ENCODE assay signal across 19 cellular contexts in the genomic region with DNA sequence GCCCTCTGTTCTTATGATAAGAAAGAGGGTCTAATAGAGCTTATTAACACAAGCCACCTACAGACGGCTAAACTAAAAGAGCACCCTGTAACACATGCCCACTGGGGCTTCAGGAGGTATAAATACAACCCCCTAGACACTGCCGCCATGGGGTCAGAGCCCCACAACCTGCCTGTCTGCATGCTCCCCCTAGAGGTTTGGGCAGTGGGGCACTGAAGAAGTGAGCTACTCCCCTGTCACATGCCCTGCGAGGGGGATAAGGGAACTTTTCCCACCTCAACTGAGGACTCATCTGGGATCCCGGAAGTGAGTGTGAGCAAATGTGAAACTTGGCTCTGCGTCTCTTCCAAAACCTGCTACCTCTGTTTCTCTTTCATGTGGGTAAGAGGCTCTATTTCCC.
"Had no signal": no experiment of that assay in that cellular context is flagged by ENCODE, and none has a peak within 500 bp of the region (broad histone marks: within the 10 kb centered on the region; RNA-seq: fewer than 3 reads in every experiment).

No MANE protein-coding gene starts in this region.

- H3K27me3 ChIP-seq: left lung, spleen, upper lobe of right lung had no signal

- DNase-seq: activated CD4-positive, alpha-beta T cell treated with anti-CD3 and anti-CD28 coated beads, Interleukin-2, amount 10 ng/mL, durations not matched to agents 24 days and 14 days; activated CD8-positive, alpha-beta memory T cell treated with anti-CD3 and anti-CD28 coated beads, Interleukin-2, amount 10 ng/mL, durations not matched to agents 7 days and 5 days; activated CD8-positive, alpha-beta T cell treated with anti-CD3 and anti-CD28 coated beads for 36 hours; activated effector memory CD4-positive, alpha-beta T cell treated with anti-CD3 and anti-CD28 coated beads, Interleukin-2, amount 50 U/mL, for 16 hours; activated naive CD4-positive, alpha-beta T cell treated with anti-CD3 and anti-CD28 coated beads, Interleukin-2, amount 50 U/mL, for 16 hours; activated naive CD8-positive, alpha-beta T cell treated with anti-CD3 and anti-CD28 coated beads, Interleukin-2, amount 50 U/mL, for 24 hours; activated T-cell treated with anti-CD3 and anti-CD28 coated beads for 4 hours; effector CD4-positive, alpha-beta T cell; foreskin melanocyte; immature natural killer cell; kidney glomerular epithelial cell; natural killer cell; spleen; stimulated activated CD4-positive, alpha-beta T cell treated with anti-CD3 and anti-CD28 coated beads, Interleukin-4, amount 100 ng/mL, for 1 hour; stimulated activated naive CD8-positive, alpha-beta T cell treated with anti-CD3 and anti-CD28 coated beads, Interleukin-15, Interleukin-2, amounts not matched to agents 100 U/mL and 50 U/mL, for 24 hours; T1000; upper lobe of right lung had no signal

- H3K36me3 ChIP-seq: left lung, prostate gland, spleen, upper lobe of right lung had no signal

- H3K27ac ChIP-seq: left lung, prostate gland, spleen, upper lobe of right lung had no signal

- H3K4me3 ChIP-seq: left lung, prostate gland, spleen, upper lobe of right lung had no signal

- H3K4me1 ChIP-seq: left lung, prostate gland, spleen, upper lobe of right lung had no signal

- H3K9me3 ChIP-seq: prostate gland, upper lobe of right lung had no signal
